8 cellular contexts compared by ENCODE assay signal in the genomic region with DNA sequence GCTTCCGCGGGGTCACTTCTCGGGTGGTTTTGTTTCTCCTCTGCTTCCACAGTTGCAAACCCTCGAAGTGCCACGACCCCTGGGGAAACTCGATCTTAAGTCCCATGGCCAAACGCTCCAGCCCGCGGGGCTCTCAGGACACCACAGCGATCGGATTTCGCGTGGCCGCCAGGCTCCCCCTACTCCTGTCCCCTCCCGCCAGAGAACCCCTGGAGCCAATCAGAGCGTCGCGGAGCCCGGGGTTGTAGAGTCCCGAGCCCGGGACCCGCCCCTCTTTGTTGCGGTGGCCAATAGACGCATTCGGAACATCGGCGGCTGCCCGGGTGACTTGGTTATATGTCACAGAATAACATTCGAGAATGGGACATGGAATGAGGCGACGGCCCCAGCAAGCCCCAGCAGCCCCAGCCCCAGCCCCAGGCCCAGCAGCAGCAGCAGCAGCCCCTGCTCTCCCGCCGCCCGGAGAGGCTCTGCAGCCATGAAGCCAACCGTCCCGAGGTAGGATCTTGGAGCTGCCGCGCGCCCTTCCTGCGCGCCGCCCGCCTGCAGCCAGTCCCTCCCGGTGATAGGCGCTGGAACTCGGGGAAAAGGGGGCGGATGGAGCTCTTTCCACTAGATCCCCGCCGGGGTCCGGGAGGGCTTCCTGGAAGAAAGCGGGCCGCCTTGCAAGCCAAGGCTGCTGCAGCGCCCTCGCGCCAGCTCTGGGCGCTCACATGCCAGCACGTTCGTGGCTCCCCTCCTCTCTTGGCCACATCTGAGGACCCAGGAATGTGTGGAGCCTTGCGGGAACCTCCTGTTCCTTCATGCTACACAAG. TPM values are rescaled to one million over a fixed set of nuclear protein-coding genes. Genes with fewer than 3 reads are reported as not detected.
DNase-seq lines count a peak whose midpoint lies in the region; ATAC-seq and TF ChIP-seq lines count a peak whose summit lies in the region.

TSS of gene VASH2 (plus strand) at position 299 of the 815 bp plus-strand sequence. CDS start 1,002 bp downstream, outside the sequence.

- peak; percentile 43 to 75 (median 58) for DNase-seq in CD4-positive, CD25-positive, alpha-beta regulatory T cell
- DNase-seq in NCI-H748 (lab: John Stamatoyannopoulos, UW; ENCODE audit: unreplicated experiment): peak; percentile 91
- peak; percentile 81 for DNase-seq in activated CD8-positive, alpha-beta memory T cell treated with anti-CD3 and anti-CD28 coated beads, Interleukin-2, amount 50 U/mL, for 48 hours
- DNase-seq in esophagus muscularis mucosa (ENCODE audit: extremely low spot score): no peak

- no peak for TF ChIP-seq EP300 in esophagus muscularis mucosa (IDR thresholded peaks at IDR 0.05)

- H3K27me3 ChIP-seq in CD4-positive, CD25-positive, alpha-beta regulatory T cell (ENCODE audit: control insufficient read depth, insufficient read depth, low read length): peaks cover 4% of the 10 kb centered on the region
- peaks cover 0 to 18% (median 0%) of the 10 kb centered on the region in 4 donors for H3K27me3 ChIP-seq in esophagus muscularis mucosa
- H3K27me3 ChIP-seq in muscle layer of duodenum (ENCODE audit: low read depth, low read length): peaks cover 10% of the 10 kb centered on the region

- H3K27ac Mint-ChIP-seq in CD4-positive, CD25-positive, alpha-beta regulatory T cell: no peak within 1 kb of the TSS
- peak within 1 kb of the TSS; percentile 57 for H3K27ac Mint-ChIP-seq in stimulated activated memory B cell treated with anti-CD40 and anti-IgM and Interleukin-4, amounts not matched to agents 10 μg/mL and 1 μg/mL and 100 μg/mL, for 72 hours

- no peaks in the 10 kb centered on the region for H3K36me3 Mint-ChIP-seq in CD4-positive, CD25-positive, alpha-beta regulatory T cell
- peaks cover 7% of the 10 kb centered on the region for H3K36me3 Mint-ChIP-seq in stimulated activated memory B cell treated with anti-CD40 and anti-IgM and Interleukin-4, amounts not matched to agents 10 μg/mL and 1 μg/mL and 100 μg/mL, for 72 hours

- H3K9me3 ChIP-seq in CD4-positive, CD25-positive, alpha-beta regulatory T cell (ENCODE audit: control insufficient read depth in 2 of 2, low read length in 2 of 2): no peaks in the 10 kb centered on the region
- H3K9me3 ChIP-seq in esophagus muscularis mucosa: no peaks in the 10 kb centered on the region
- no peaks in the 10 kb centered on the region for H3K9me3 ChIP-seq in muscle layer of duodenum (ENCODE audit: control insufficient read depth in 1 of 2, low read length in 2 of 2)

- peak within 1 kb of the TSS; percentile 48 for H3K4me3 ChIP-seq in CD4-positive, CD25-positive, alpha-beta regulatory T cell (ENCODE audit: low read depth, low read length)
- H3K4me3 ChIP-seq in esophagus muscularis mucosa (peak within 1 kb of the TSS; percentile 61 to 68 (median 66)), muscle layer of duodenum (ENCODE audit: low read depth in 1 of 2, low read length in 2 of 2) (peak within 1 kb of the TSS; percentile 66 to 84)

- intact Hi-C loops in esophagus muscularis mucosa (cut with DNase I): no loop called here

- H3K4me1 Mint-ChIP-seq in CD4-positive, CD25-positive, alpha-beta regulatory T cell: peaks cover 0 to 18% (median 4%) of the 10 kb centered on the region in 4 donors
- H3K4me1 Mint-ChIP-seq in stimulated activated memory B cell treated with anti-CD40 and anti-IgM and Interleukin-4, amounts not matched to agents 10 μg/mL and 1 μg/mL and 100 μg/mL, for 72 hours: peaks cover 45% of the 10 kb centered on the region

- H3K27me3 Mint-ChIP-seq in CD4-positive, CD25-positive, alpha-beta regulatory T cell: peaks cover 52% of the 10 kb centered on the region
- peaks cover 13% of the 10 kb centered on the region for H3K27me3 Mint-ChIP-seq in stimulated activated memory B cell treated with anti-CD40 and anti-IgM and Interleukin-4, amounts not matched to agents 10 μg/mL and 1 μg/mL and 100 μg/mL, for 72 hours

- H3K36me3 ChIP-seq in CD4-positive, CD25-positive, alpha-beta regulatory T cell (ENCODE audit: control insufficient read depth, insufficient read depth, low read length): no peaks in the 10 kb centered on the region
- no peaks in the 10 kb centered on the region for H3K36me3 ChIP-seq in esophagus muscularis mucosa
- no peaks in the 10 kb centered on the region for H3K36me3 ChIP-seq in muscle layer of duodenum (ENCODE audit: control insufficient read depth in 1 of 2, insufficient read depth in 2 of 2, low read length in 2 of 2)

- TF ChIP-seq POLR2A in esophagus muscularis mucosa (IDR thresholded peaks at IDR 0.05; ENCODE audit: low read depth): no peak

- peak within 1 kb of the TSS; percentile 84 to 89 (median 86) for H3K4me3 Mint-ChIP-seq in CD4-positive, CD25-positive, alpha-beta regulatory T cell
- H3K4me3 Mint-ChIP-seq in stimulated activated memory B cell treated with anti-CD40 and anti-IgM and Interleukin-4, amounts not matched to agents 10 μg/mL and 1 μg/mL and 100 μg/mL, for 72 hours: peak within 1 kb of the TSS; percentile 83

- peak; percentile 85 to 89 for ATAC-seq in CD4-positive, CD25-positive, alpha-beta regulatory T cell (ENCODE audit: low read depth in 2 of 2)
- ATAC-seq in GM19324 (IDR thresholded peaks at IDR 0.05; ENCODE audit: low FRiP score, unreplicated experiment) (peak; percentile 97), HG03457 (IDR thresholded peaks at IDR 0.05; ENCODE audit: unreplicated experiment) (peak; percentile 96)
- ATAC-seq in stimulated activated memory B cell treated with anti-CD40 and anti-IgM and Interleukin-4, amounts not matched to agents 10 μg/mL and 1 μg/mL and 100 μg/mL, for 72 hours: peak; percentile 95

- H3K4me1 ChIP-seq in CD4-positive, CD25-positive, alpha-beta regulatory T cell (ENCODE audit: control insufficient read depth, insufficient read depth, low read length, poor library complexity, severe bottlenecking): peaks cover 11% of the 10 kb centered on the region
- H3K4me1 ChIP-seq in esophagus muscularis mucosa (peaks cover 12 to 34% (median 30%) of the 10 kb centered on the region in 4 donors), muscle layer of duodenum (ENCODE audit: control insufficient read depth in 1 of 2, insufficient read depth in 2 of 2, low read length in 2 of 2) (peaks cover 0 to 13% of the 10 kb centered on the region in 2 donors)

- H3K9me3 Mint-ChIP-seq in CD4-positive, CD25-positive, alpha-beta regulatory T cell: peaks cover 0 to 7% (median 0%) of the 10 kb centered on the region in 7 donors
- no peaks in the 10 kb centered on the region for H3K9me3 Mint-ChIP-seq in stimulated activated memory B cell treated with anti-CD40 and anti-IgM and Interleukin-4, amounts not matched to agents 10 μg/mL and 1 μg/mL and 100 μg/mL, for 72 hours

- 0% methylated on average over 25 of the region's 59 CpGs for WGBS in esophagus muscularis mucosa

- no peak for TF ChIP-seq CTCF in esophagus muscularis mucosa (IDR thresholded peaks at IDR 0.05)

- H3K27ac ChIP-seq in CD4-positive, CD25-positive, alpha-beta regulatory T cell (ENCODE audit: insufficient read depth, low read length, poor library complexity, severe bottlenecking): no peak within 1 kb of the TSS
- H3K27ac ChIP-seq in esophagus muscularis mucosa (replicated peaks in 1 of 4) (peak within 1 kb of the TSS; percentile 18 to 67 (median 44)), muscle layer of duodenum (ENCODE audit: low read length) (no peak within 1 kb of the TSS)

RNA-seq across cellular contexts. Expression of gene VASH2, which starts in this region (rescaled TPM):
- 1.7 TPM for total RNA-seq in CD4-positive, CD25-positive, alpha-beta regulatory T cell
- under 1 TPM; 0.25 to 0.55 (median 0.34) TPM for polyA plus RNA-seq in CD4-positive, CD25-positive, alpha-beta regulatory T cell
- 1 to 10 TPM; 1.9 to 8.3 (median 2.6) TPM for total RNA-seq in esophagus muscularis mucosa

Comparison
In these comparisons a context has a peak if more than half of its experiments do, and no peak if none do; other contexts are left out.
1. H3K27ac ChIP-seq: peak in esophagus muscularis mucosa (4 of 4); none in CD4-positive, CD25-positive, alpha-beta regulatory T cell (single experiment) and muscle layer of duodenum (single experiment).
2. Peak in every context shown above with its lines, with median percentiles within 50 percentile points of each other: ATAC-seq and H3K4me3 ChIP-seq.